ENCODE assay signal across 24 cellular contexts in the genomic region with DNA sequence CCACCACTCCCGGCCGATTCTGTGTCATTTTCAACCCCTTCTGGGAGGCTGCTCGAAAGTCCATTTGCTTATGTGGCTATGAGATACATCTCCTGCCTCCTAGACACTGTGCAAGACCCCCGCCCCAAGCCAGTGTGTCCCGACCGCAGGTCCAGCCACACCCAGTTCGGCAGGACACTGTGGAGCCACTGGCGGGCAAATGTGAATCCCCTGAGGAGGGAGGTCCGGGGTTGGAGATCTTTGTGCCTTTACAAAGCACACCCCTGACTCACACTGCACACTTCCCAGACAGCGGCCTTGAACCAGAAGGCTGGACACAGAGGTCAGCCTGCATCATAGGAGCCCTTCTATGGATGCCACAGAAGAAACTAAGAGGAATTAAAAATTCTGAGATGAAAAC. TPM values are rescaled to one million over a fixed set of nuclear protein-coding genes. Genes with fewer than 3 reads are reported as not detected.
DNase-seq lines count a peak whose midpoint lies in the region; TF ChIP-seq lines count a peak whose summit lies in the region.
"Had no signal": no experiment of that assay in that cellular context is flagged by ENCODE, and none has a peak within 500 bp of the region (broad histone marks: within the 10 kb centered on the region; RNA-seq: fewer than 3 reads in every experiment).

No MANE protein-coding gene starts in this region.

- H3K4me1 ChIP-seq in testis = peaks cover 83% of the 10 kb centered on the region

- H3K4me1 Mint-ChIP-seq in brain (peaks cover 98% of the 10 kb centered on the region), osteocyte (ENCODE audit: unreplicated experiment) (peaks cover 5% of the 10 kb centered on the region)

- TF ChIP-seq CTCF in brain (conservative IDR thresholded peaks at IDR 0.05) = no peak
- TF ChIP-seq CTCF in osteocyte (IDR thresholded peaks at IDR 0.05) = no peak
- TF ChIP-seq CTCF in testis (IDR thresholded peaks at IDR 0.05) = no peak

- H3K27ac ChIP-seq in testis (peak overlapping the region; percentile 61 to 79), substantia nigra (ENCODE audit: low read depth, low read length, poor library complexity, severe bottlenecking) (no peak overlapping the region)

- H3K4me3 Mint-ChIP-seq in brain = no peak overlapping the region
- no peak overlapping the region for H3K4me3 Mint-ChIP-seq in osteocyte (ENCODE audit: unreplicated experiment)
- H3K4me3 Mint-ChIP-seq: CD8-positive, alpha-beta T cell had no signal

- no peaks in the 10 kb centered on the region for H3K9me3 ChIP-seq in testis

- H3K36me3 ChIP-seq in testis (ENCODE audit: low read depth, missing control alignments) = no peaks in the 10 kb centered on the region

- peak; percentile 42 for DNase-seq in activated CD8-positive, alpha-beta memory T cell treated with anti-CD3 and anti-CD28 coated beads, Interleukin-2, amount 50 U/mL, for 48 hours
- DNase-seq in activated CD8-positive, alpha-beta memory T cell treated with anti-CD3 and anti-CD28 coated beads, Interleukin-2, amount 50 U/mL, for 4 hours = no peak
- peak; percentile 64 for DNase-seq in osteocyte (ENCODE audit: extremely low spot score, unreplicated experiment)
- DNase-seq in testis = no peak
- DNase-seq in COLO668 (lab: John Stamatoyannopoulos, UW; ENCODE audit: unreplicated experiment) = no peak
- no peak for DNase-seq in SW 1271 (lab: John Stamatoyannopoulos, UW)
- DNase-seq in substantia nigra (lab: John Stamatoyannopoulos, UW) = no peak
- DNase-seq: AML-193, C1 segment of cervical spinal cord, Calu3, DMS153, Karpas-422, NCI-H1694, NCI-H2081 treated with DMSO at 0.1 percent for 48 hours, NCI-H2171 treated with DMSO at 0.1 percent for 48 hours, NCI-H524 treated with DMSO at 0.1 percent for 48 hours, NCI-H82 had no signal

- 42 to 61% methylated on average over 5 to 10 of the region's 10 CpGs for WGBS in testis, 2 donors

- intact Hi-C loops in testis (cut with DNase I; ENCODE audit: low total_unique reads) = no loop called here

- no peaks in the 10 kb centered on the region for H3K27me3 ChIP-seq in testis

- H3K27me3 Mint-ChIP-seq in brain (no peaks in the 10 kb centered on the region), osteocyte (ENCODE audit: unreplicated experiment) (peaks cover 6% of the 10 kb centered on the region)

- H3K9me3 Mint-ChIP-seq in brain (peaks cover 0 to 19% (median 10%) of the 10 kb centered on the region in 5 experiments), osteocyte (ENCODE audit: unreplicated experiment) (no peaks in the 10 kb centered on the region)
- H3K9me3 Mint-ChIP-seq: CD8-positive, alpha-beta T cell had no signal

- no peak for TF ChIP-seq POLR2A in testis (IDR thresholded peaks at IDR 0.05)

- H3K36me3 Mint-ChIP-seq in brain = peaks cover 52% of the 10 kb centered on the region
- H3K36me3 Mint-ChIP-seq in osteocyte (ENCODE audit: unreplicated experiment) = no peaks in the 10 kb centered on the region
- H3K36me3 Mint-ChIP-seq: CD8-positive, alpha-beta T cell had no signal

- H3K4me3 ChIP-seq in testis = no peak overlapping the region

- H3K27ac Mint-ChIP-seq in brain (peak overlapping the region in 3 of 5 experiments; percentile 61 to 98 (median 93)), osteocyte (ENCODE audit: unreplicated experiment) (no peak overlapping the region)
- H3K27ac Mint-ChIP-seq: CD8-positive, alpha-beta T cell had no signal

RNA-seq across cellular contexts. Expression of gene FXYD6, which starts 17.4 kb away (rescaled TPM):
- 516 TPM for polyA plus RNA-seq in brain (ENCODE audit: insufficient read depth, low read depth, low replicate concordance)
- total RNA-seq in osteocyte = 0.99 and 1.7 TPM in 2 replicates
- total RNA-seq in testis = 100 to 1,000 TPM; 191 to 439 TPM
- 186 TPM for polyA plus RNA-seq in testis (ENCODE audit: insufficient read depth, low read depth, low replicate concordance)
- total RNA-seq: CD8-positive, alpha-beta T cell; MCF 10A had no signal

RNA-seq across cellular contexts. Expression of gene FXYD2, which starts 34.5 kb away (rescaled TPM):
- polyA plus RNA-seq in brain (ENCODE audit: insufficient read depth, low read depth, low replicate concordance) (0.63 TPM), testis (ENCODE audit: insufficient read depth, low read depth, low replicate concordance) (8.3 TPM)
- total RNA-seq in osteocyte (0.91 TPM in 1 of 2 replicates, not detected in the other), testis (1 to 10 TPM; 5.3 to 7.6 TPM)
- total RNA-seq: A172, Daoy, H4, MCF 10A had no signal
- polyA plus RNA-seq: AG04450 had no signal

Comparison
In these comparisons a context has a peak if more than half of its experiments do, and no peak if none do; other contexts are left out.
1. DNase-seq: peak in activated CD8-positive, alpha-beta memory T cell treated with anti-CD3 and anti-CD28 coated beads, Interleukin-2, amount 50 U/mL, for 48 hours (single experiment) and osteocyte (single experiment); none in activated CD8-positive, alpha-beta memory T cell treated with anti-CD3 and anti-CD28 coated beads, Interleukin-2, amount 50 U/mL, for 4 hours (single experiment), testis (single experiment), COLO668 (single experiment), SW 1271 (0 of 2) and substantia nigra (0 of 49).
2. RNA of gene FXYD6, which starts 17.4 kb away (total RNA-seq): 191 to 439 TPM in testis; 0.99 to 1.7 TPM in osteocyte; every median in the first group is over 10 times any median in the second.